ENCODE assay signal across 20 cellular contexts in the genomic region with DNA sequence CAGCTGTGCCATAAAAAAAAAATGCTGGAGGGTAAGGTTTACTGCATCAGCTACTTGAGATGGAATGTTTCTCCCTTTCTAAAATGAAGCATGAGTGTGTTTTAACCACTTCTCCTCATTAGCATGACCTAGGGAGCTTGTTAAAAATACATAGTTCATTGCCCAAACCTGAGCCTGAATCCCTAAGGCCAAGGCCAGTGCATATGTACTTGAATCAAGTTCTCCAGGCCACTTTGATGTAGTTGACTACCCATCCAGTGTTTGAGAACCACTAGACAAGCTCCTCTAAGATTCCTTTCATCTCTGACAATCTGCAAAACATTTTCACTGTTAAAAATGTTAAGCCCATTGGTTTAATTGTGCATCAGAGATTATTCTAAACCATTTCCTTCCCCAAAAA. TPM values are rescaled to one million over a fixed set of nuclear protein-coding genes. Genes with fewer than 3 reads are reported as not detected.
DNase-seq lines count a peak whose midpoint lies in the region; ATAC-seq and TF ChIP-seq lines count a peak whose summit lies in the region.
"Had no signal": no experiment of that assay in that cellular context is flagged by ENCODE, and none has a peak within 500 bp of the region (broad histone marks: within the 10 kb centered on the region; RNA-seq: fewer than 3 reads in every experiment).

No MANE protein-coding gene starts in this region.

- no peaks in the 10 kb centered on the region for H3K79me2 ChIP-seq in GM23338 (replicated peaks; ENCODE audit: insufficient read depth)

- H3K9me2 ChIP-seq in GM23338 (ENCODE audit: insufficient read depth): no peaks in the 10 kb centered on the region

- H3K4me2 ChIP-seq in GM23338: no peak overlapping the region

- no peak for ATAC-seq in GM23338
- ATAC-seq in naive thymus-derived CD8-positive, alpha-beta T cell: no peak
- ATAC-seq in HG02623 (IDR thresholded peaks at IDR 0.05; ENCODE audit: unreplicated experiment): no peak
- ATAC-seq in GM19023 (IDR thresholded peaks at IDR 0.05; ENCODE audit: unreplicated experiment): no peak
- ATAC-seq: GM12878 had no signal

- peak overlapping the region; percentile 72; the same call in 1 of the 2 replicates for H2AFZ ChIP-seq in GM23338

- H3K4me1 ChIP-seq in GM23338 (ENCODE audit: insufficient read depth): peaks cover 18% of the 10 kb centered on the region
- H3K4me1 ChIP-seq: HAP-1 had no signal

- no peaks in the 10 kb centered on the region for H4K20me1 ChIP-seq in GM23338 (replicated peaks; ENCODE audit: insufficient read depth)

- DNase-seq in DMS79 treated with DMSO at 0.1 percent for 48 hours (lab: John Stamatoyannopoulos, UW) (peak; percentile 63), GM23338 (ENCODE audit: low spot score) (no peak)
- no peak for DNase-seq in naive thymus-derived CD8-positive, alpha-beta T cell
- no peak for DNase-seq in activated CD8-positive, alpha-beta memory T cell treated with anti-CD3 and anti-CD28 coated beads, Interleukin-2, amount 50 U/mL, for 48 hours
- DNase-seq: C1 segment of cervical spinal cord; Calu3; CD4-positive, alpha-beta memory T cell; COR-L47; DMS53; EL; GDM1; HFFc6 had no signal

- peaks cover 4% of the 10 kb centered on the region; the same call in 1 of the 3 replicates for H3K4me1 Mint-ChIP-seq in GM23338
- peaks cover 1 to 15% (median 10%) of the 10 kb centered on the region in 4 donors for H3K4me1 Mint-ChIP-seq in naive thymus-derived CD8-positive, alpha-beta T cell

- H3K9me3 Mint-ChIP-seq in GM23338: peaks cover 4% of the 10 kb centered on the region; the same call in 1 of the 3 replicates
- no peaks in the 10 kb centered on the region for H3K9me3 Mint-ChIP-seq in naive thymus-derived CD8-positive, alpha-beta T cell

- no peaks in the 10 kb centered on the region for H3K36me3 ChIP-seq in GM23338 (ENCODE audit: insufficient read depth)
- H3K36me3 ChIP-seq: HAP-1 had no signal

- H3K36me3 Mint-ChIP-seq in GM23338 (ENCODE audit: low read depth): no peaks in the 10 kb centered on the region
- H3K36me3 Mint-ChIP-seq in naive thymus-derived CD8-positive, alpha-beta T cell: peaks cover 11 to 33% (median 24%) of the 10 kb centered on the region in 3 donors

- peaks cover 2% of the 10 kb centered on the region for H3K27me3 Mint-ChIP-seq in GM23338 (ENCODE audit: insufficient read depth, low read depth, poor library complexity)
- H3K27me3 Mint-ChIP-seq in naive thymus-derived CD8-positive, alpha-beta T cell: peaks cover 0 to 2% (median 0%) of the 10 kb centered on the region in 5 donors
- H3K27me3 Mint-ChIP-seq: CD4-positive, alpha-beta memory T cell had no signal

- no peak for TF ChIP-seq CTCF in GM23338 (conservative IDR thresholded peaks at IDR 0.05; ENCODE audit: low read depth in 2 of 2)

- H3K27ac Mint-ChIP-seq in GM23338: no peak overlapping the region
- H3K27ac Mint-ChIP-seq in naive thymus-derived CD8-positive, alpha-beta T cell: peak overlapping the region in 6 of 10 donors; percentile 10 to 68 (median 50)
- H3K27ac Mint-ChIP-seq: HFFc6 had no signal

- H3K27ac ChIP-seq in GM23338 (ENCODE audit: low read depth): no peak overlapping the region

- no peak overlapping the region for H3K4me3 Mint-ChIP-seq in GM23338
- no peak overlapping the region for H3K4me3 Mint-ChIP-seq in naive thymus-derived CD8-positive, alpha-beta T cell
- H3K4me3 Mint-ChIP-seq: CD4-positive, alpha-beta memory T cell; HFFc6 had no signal

- POLR2A ChIA-PET in naive thymus-derived CD8-positive, alpha-beta T cell (lab: Charles Lee): no interaction called here

- no peaks in the 10 kb centered on the region for H3K27me3 ChIP-seq in GM23338 (ENCODE audit: insufficient read depth)

- H3F3A ChIP-seq in GM23338 (replicated peaks; ENCODE audit: low read depth): no peaks in the 10 kb centered on the region

- no peak overlapping the region for H3K4me3 ChIP-seq in GM23338
- H3K4me3 ChIP-seq: GM12878, HAP-1 had no signal

TF ChIP-seq in GM23338, 12 proteins besides CTCF, POLR2A, EP300 and RAD21 (continues in another document):
- TF ChIP-seq ZNF331 (CRISPR knock-in tag; IDR thresholded peaks at IDR 0.05; ENCODE audit: low read depth) (no peak), EZH2 (IDR thresholded peaks at IDR 0.05; ENCODE audit: low read depth, unreplicated experiment) (no peak), JUNB (IDR thresholded peaks at IDR 0.05; ENCODE audit: unreplicated experiment) (no peak), STAT1 (IDR thresholded peaks at IDR 0.05; ENCODE audit: unreplicated experiment) (no peak), NANOG (IDR thresholded peaks at IDR 0.05; ENCODE audit: borderline replicate concordance) (no peak), EZH2phosphoT487 (IDR thresholded peaks at IDR 0.05; ENCODE audit: unreplicated experiment) (no peak), ZNF114 (CRISPR knock-in tag; IDR thresholded peaks at IDR 0.05) (no peak), CREB1 (CRISPR knock-in tag; IDR thresholded peaks at IDR 0.05; ENCODE audit: low read depth) (no peak)
- TF ChIP-seq, protein P1, sequence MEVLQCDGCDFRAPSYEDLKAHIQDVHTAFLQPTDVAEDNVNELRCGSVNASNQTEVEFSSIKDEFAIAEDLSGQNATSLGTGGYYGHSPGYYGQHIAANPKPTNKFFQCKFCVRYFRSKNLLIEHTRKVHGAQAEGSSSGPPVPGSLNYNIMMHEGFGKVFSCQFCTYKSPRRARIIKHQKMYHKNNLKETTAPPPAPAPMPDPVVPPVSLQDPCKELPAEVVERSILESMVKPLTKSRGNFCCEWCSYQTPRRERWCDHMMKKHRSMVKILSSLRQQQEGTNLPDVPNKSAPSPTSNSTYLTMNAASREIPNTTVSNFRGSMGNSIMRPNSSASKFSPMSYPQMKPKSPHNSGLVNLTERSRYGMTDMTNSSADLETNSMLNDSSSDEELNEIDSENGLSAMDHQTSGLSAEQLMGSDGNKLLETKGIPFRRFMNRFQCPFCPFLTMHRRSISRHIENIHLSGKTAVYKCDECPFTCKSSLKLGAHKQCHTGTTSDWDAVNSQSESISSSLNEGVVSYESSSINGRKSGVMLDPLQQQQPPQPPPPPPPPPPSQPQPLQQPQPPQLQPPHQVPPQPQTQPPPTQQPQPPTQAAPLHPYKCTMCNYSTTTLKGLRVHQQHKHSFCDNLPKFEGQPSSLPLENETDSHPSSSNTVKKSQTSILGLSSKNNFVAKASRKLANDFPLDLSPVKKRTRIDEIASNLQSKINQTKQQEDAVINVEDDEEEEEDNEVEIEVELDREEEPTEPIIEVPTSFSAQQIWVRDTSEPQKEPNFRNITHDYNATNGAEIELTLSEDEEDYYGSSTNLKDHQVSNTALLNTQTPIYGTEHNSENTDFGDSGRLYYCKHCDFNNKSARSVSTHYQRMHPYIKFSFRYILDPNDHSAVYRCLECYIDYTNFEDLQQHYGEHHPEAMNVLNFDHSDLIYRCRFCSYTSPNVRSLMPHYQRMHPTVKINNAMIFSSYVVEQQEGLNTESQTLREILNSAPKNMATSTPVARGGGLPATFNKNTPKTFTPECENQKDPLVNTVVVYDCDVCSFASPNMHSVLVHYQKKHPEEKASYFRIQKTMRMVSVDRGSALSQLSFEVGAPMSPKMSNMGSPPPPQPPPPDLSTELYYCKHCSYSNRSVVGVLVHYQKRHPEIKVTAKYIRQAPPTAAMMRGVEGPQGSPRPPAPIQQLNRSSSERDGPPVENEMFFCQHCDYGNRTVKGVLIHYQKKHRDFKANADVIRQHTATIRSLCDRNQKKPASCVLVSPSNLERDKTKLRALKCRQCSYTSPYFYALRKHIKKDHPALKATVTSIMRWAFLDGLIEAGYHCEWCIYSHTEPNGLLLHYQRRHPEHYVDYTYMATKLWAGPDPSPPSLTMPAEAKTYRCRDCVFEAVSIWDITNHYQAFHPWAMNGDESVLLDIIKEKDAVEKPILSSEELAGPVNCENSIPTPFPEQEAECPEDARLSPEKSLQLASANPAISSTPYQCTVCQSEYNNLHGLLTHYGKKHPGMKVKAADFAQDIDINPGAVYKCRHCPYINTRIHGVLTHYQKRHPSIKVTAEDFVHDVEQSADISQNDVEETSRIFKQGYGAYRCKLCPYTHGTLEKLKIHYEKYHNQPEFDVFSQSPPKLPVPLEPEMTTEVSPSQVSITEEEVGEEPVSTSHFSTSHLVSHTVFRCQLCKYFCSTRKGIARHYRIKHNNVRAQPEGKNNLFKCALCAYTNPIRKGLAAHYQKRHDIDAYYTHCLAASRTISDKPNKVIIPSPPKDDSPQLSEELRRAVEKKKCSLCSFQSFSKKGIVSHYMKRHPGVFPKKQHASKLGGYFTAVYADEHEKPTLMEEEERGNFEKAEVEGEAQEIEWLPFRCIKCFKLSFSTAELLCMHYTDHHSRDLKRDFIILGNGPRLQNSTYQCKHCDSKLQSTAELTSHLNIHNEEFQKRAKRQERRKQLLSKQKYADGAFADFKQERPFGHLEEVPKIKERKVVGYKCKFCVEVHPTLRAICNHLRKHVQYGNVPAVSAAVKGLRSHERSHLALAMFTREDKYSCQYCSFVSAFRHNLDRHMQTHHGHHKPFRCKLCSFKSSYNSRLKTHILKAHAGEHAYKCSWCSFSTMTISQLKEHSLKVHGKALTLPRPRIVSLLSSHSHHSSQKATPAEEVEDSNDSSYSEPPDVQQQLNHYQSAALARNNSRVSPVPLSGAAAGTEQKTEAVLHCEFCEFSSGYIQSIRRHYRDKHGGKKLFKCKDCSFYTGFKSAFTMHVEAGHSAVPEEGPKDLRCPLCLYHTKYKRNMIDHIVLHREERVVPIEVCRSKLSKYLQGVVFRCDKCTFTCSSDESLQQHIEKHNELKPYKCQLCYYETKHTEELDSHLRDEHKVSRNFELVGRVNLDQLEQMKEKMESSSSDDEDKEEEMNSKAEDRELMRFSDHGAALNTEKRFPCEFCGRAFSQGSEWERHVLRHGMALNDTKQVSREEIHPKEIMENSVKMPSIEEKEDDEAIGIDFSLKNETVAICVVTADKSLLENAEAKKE (CRISPR knock-in tag; IDR thresholded peaks at IDR 0.05): no peak
- TF ChIP-seq, protein P2, sequence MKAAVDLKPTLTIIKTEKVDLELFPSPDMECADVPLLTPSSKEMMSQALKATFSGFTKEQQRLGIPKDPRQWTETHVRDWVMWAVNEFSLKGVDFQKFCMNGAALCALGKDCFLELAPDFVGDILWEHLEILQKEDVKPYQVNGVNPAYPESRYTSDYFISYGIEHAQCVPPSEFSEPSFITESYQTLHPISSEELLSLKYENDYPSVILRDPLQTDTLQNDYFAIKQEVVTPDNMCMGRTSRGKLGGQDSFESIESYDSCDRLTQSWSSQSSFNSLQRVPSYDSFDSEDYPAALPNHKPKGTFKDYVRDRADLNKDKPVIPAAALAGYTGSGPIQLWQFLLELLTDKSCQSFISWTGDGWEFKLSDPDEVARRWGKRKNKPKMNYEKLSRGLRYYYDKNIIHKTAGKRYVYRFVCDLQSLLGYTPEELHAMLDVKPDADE (IDR thresholded peaks at IDR 0.05): no peak

RNA-seq across cellular contexts. Expression of a gene that starts 6.7 kb away (rescaled TPM):
- total RNA-seq in GM23338 (2014; rRNA removed; shearing (Covaris generic)): not detected in 2 replicates
- polyA plus RNA-seq in GM23338 (2016; fragmentation: Nextera tagmentation; extraction: Ambion mirVana): not detected in 2 replicates
- total RNA-seq in naive thymus-derived CD8-positive, alpha-beta T cell: 10 to 100 TPM; 19.4 to 26.5 TPM
- 1 to 10 TPM in 2 of 3 donors, under 1 TPM in 1; 0.95 to 3.4 (median 1.1) TPM for polyA plus RNA-seq in naive thymus-derived CD8-positive, alpha-beta T cell
- total RNA-seq: A172, A673, Calu3, H4, HFFc6 had no signal
- polyA plus RNA-seq: BJ had no signal

Comparison
In these comparisons a context has a peak if more than half of its experiments do, and no peak if none do; other contexts are left out.
1. RNA of a gene that starts 6.7 kb away (total RNA-seq): 19.4 to 26.5 TPM in naive thymus-derived CD8-positive, alpha-beta T cell; not detected in GM23338; every median in the first group is over 10 times any median in the second.